39 cellular contexts compared by ENCODE assay signal in genomic region chr10:105725007-105725406, GRCh38.
"Had no signal": no experiment of that assay in that cellular context is flagged by ENCODE, and none has a peak within 500 bp of the region (broad histone marks: within the 10 kb centered on the region; RNA-seq: fewer than 3 reads in every experiment).

No MANE protein-coding gene starts in this region.

- FAIRE-seq: astrocyte, bronchial epithelial cell had no signal

- DNase-seq: activated effector memory CD4-positive, alpha-beta T cell treated with anti-CD3 and anti-CD28 coated beads, Interleukin-2, amount 50 U/mL, for 16 hours; activated effector memory CD4-positive, alpha-beta T cell treated with Interleukin-2 at 50 U/mL for 16 hours; activated gamma-delta T cell; activated gamma-delta T cell treated with Interleukin-2 at 50 U/mL for 16 hours; activated naive CD4-positive, alpha-beta T cell; activated naive CD4-positive, alpha-beta T cell treated with anti-CD3 and anti-CD28 coated beads for 36 hours; activated naive CD4-positive, alpha-beta T cell treated with anti-CD3 and anti-CD28 coated beads, Interleukin-2, amount 10 ng/mL, durations not matched to agents 7 days and 5 days; activated naive CD4-positive, alpha-beta T cell treated with anti-CD3 and anti-CD28 coated beads, Interleukin-2, amount 50 U/mL, for 16 hours; activated naive CD4-positive, alpha-beta T cell treated with Interleukin-2 at 50 U/mL for 16 hours; activated naive CD8-positive, alpha-beta T cell treated with anti-CD3 and anti-CD28 coated beads for 36 hours; activated naive CD8-positive, alpha-beta T cell treated with anti-CD3 and anti-CD28 coated beads, Interleukin-2, amount 10 ng/mL, durations not matched to agents 7 days and 5 days; activated naive CD8-positive, alpha-beta T cell treated with anti-CD3 and anti-CD28 coated beads, Interleukin-2, amount 50 U/mL, for 24 hours; activated T-cell treated with anti-CD3 and anti-CD28 coated beads, Interleukin-2, amount 50 U/mL, for 1 hour; activated T-cell treated with anti-CD3 and anti-CD28 coated beads, Interleukin-2, amount 50 U/mL, for 24 hours; activated T-cell treated with anti-CD3 and anti-CD28 coated beads, Interleukin-2, amount 50 U/mL, for 4 hours; activated T-cell treated with anti-CD3 and anti-CD28 coated beads, Interleukin-2, amount 50 U/mL, for 48 hours; activated T-cell treated with anti-CD3 and anti-CD28 coated beads, Interleukin-2, amount 50 U/mL, for 72 hours; adrenal gland; amniotic stem cell; amygdala; anterior cingulate cortex; aorta; body of pancreas; brain microvascular endothelial cell; caudate nucleus; central memory CD4-positive, alpha-beta T cell; cerebellar nuclear complex had no signal

- H3K9me3 ChIP-seq: adrenal gland, ascending aorta, body of pancreas had no signal

- H3K36me3 Mint-ChIP-seq: activated naive CD4-positive, alpha-beta T cell treated with anti-CD3 and anti-CD28 coated beads, Interleukin-2, amount 10 ng/mL, durations not matched to agents 7 days and 5 days; activated naive CD4-positive, alpha-beta T cell treated with anti-CD3 and anti-CD28 coated beads, Interleukin-2, amount 50 U/mL, for 72 hours; activated naive CD8-positive, alpha-beta T cell; activated naive CD8-positive, alpha-beta T cell treated with anti-CD3 and anti-CD28 coated beads for 36 hours; activated naive CD8-positive, alpha-beta T cell treated with anti-CD3 and anti-CD28 coated beads, Interleukin-2, amount 10 ng/mL, durations not matched to agents 7 days and 5 days; brain had no signal

- H3K9me3 Mint-ChIP-seq: activated naive CD8-positive, alpha-beta T cell treated with anti-CD3 and anti-CD28 coated beads, Interleukin-2, amount 50 U/mL, for 24 hours; activated T-cell treated with anti-CD3 and anti-CD28 coated beads, Interleukin-2, amount 50 U/mL, for 24 hours; activated T-cell treated with anti-CD3 and anti-CD28 coated beads, Interleukin-2, amount 50 U/mL, for 4 hours; activated T-helper 2 cell treated with anti-CD3 and anti-CD28 coated beads, Interferon-gamma antibody, Interleukin-2, Interleukin-4, amounts not matched to agents 10 μg/mL and 5 μg/mL and 100 μg/mL, durations not matched to agents 14 hours and 24 hours and 36 hours; brain had no signal

- H3K4me3 ChIP-seq: adrenal gland, ascending aorta, body of pancreas, cardiac muscle cell had no signal

- H3K36me3 ChIP-seq: adrenal gland, ascending aorta, brain microvascular endothelial cell, cardiac muscle cell had no signal

- H3K4me1 Mint-ChIP-seq: activated naive CD4-positive, alpha-beta T cell treated with anti-CD3 and anti-CD28 coated beads, Interleukin-2, amount 10 ng/mL, durations not matched to agents 7 days and 5 days; activated naive CD4-positive, alpha-beta T cell treated with anti-CD3 and anti-CD28 coated beads, Interleukin-2, amount 50 U/mL, for 24 hours; activated naive CD8-positive, alpha-beta T cell treated with anti-CD3 and anti-CD28 coated beads for 36 hours; activated naive CD8-positive, alpha-beta T cell treated with anti-CD3 and anti-CD28 coated beads, Interleukin-2, amount 10 ng/mL, durations not matched to agents 7 days and 5 days; activated naive CD8-positive, alpha-beta T cell treated with anti-CD3 and anti-CD28 coated beads, Interleukin-2, amount 50 U/mL, for 24 hours; activated T-helper 17 cell treated with anti-CD3 and anti-CD28 coated beads, Interleukin-2, amount 50 U/mL, for 72 hours; brain; central memory CD8-positive, alpha-beta T cell had no signal

- H3K27me3 ChIP-seq: adrenal gland, ascending aorta, body of pancreas, brain microvascular endothelial cell, cardiac muscle cell had no signal

- H3K4me3 Mint-ChIP-seq: activated naive CD4-positive, alpha-beta T cell treated with anti-CD3 and anti-CD28 coated beads for 36 hours; activated naive CD4-positive, alpha-beta T cell treated with anti-CD3 and anti-CD28 coated beads, Interleukin-2, amount 10 ng/mL, durations not matched to agents 7 days and 5 days; activated naive CD4-positive, alpha-beta T cell treated with anti-CD3 and anti-CD28 coated beads, Interleukin-2, amount 50 U/mL, for 24 hours; activated naive CD8-positive, alpha-beta T cell; activated naive CD8-positive, alpha-beta T cell treated with anti-CD3 and anti-CD28 coated beads for 36 hours; activated naive CD8-positive, alpha-beta T cell treated with anti-CD3 and anti-CD28 coated beads, Interleukin-2, amount 10 ng/mL, durations not matched to agents 7 days and 5 days; activated naive CD8-positive, alpha-beta T cell treated with anti-CD3 and anti-CD28 coated beads, Interleukin-2, amount 50 U/mL, for 24 hours; activated T-cell treated with anti-CD3 and anti-CD28 coated beads, Interleukin-2, amount 50 U/mL, for 24 hours; activated T-cell treated with anti-CD3 and anti-CD28 coated beads, Interleukin-2, amount 50 U/mL, for 4 hours; activated T-cell treated with anti-CD3 and anti-CD28 coated beads, Interleukin-2, amount 50 U/mL, for 72 hours; activated T-helper 1 cell treated with anti-CD3 and anti-CD28 coated beads, Interleukin-12 subunit alpha, Interleukin-12 subunit beta, Interleukin-2, Interleukin-4 antibody, amounts not matched to agents 30 ng/mL and 10 ng/mL and 1 ng/mL, durations not matched to agents 14 hours and 24 hours and 36 hours; activated T-helper 17 cell treated with anti-CD3 and anti-CD28 coated beads, Interleukin-2, amount 50 U/mL, for 72 hours; brain; central memory CD8-positive, alpha-beta T cell had no signal

- ATAC-seq: activated naive CD4-positive, alpha-beta T cell treated with anti-CD3 and anti-CD28 coated beads, Interleukin-2, amount 50 U/mL, for 72 hours; activated naive CD8-positive, alpha-beta T cell treated with anti-CD3 and anti-CD28 coated beads, Interleukin-2, amount 50 U/mL, for 24 hours; activated T-cell treated with anti-CD3 and anti-CD28 coated beads, Interleukin-2, amount 50 U/mL, for 4 hours; activated T-cell treated with anti-CD3 and anti-CD28 coated beads, Interleukin-2, amount 50 U/mL, for 72 hours; activated T-helper 17 cell treated with anti-CD3 and anti-CD28 coated beads, Interleukin-2, amount 50 U/mL, for 72 hours; body of pancreas had no signal

- H3K27me3 Mint-ChIP-seq: activated naive CD4-positive, alpha-beta T cell treated with anti-CD3 and anti-CD28 coated beads, Interleukin-2, amount 10 ng/mL, durations not matched to agents 7 days and 5 days; activated naive CD8-positive, alpha-beta T cell; activated naive CD8-positive, alpha-beta T cell treated with anti-CD3 and anti-CD28 coated beads for 36 hours; activated naive CD8-positive, alpha-beta T cell treated with anti-CD3 and anti-CD28 coated beads, Interleukin-2, amount 10 ng/mL, durations not matched to agents 7 days and 5 days; activated naive CD8-positive, alpha-beta T cell treated with anti-CD3 and anti-CD28 coated beads, Interleukin-2, amount 50 U/mL, for 24 hours; activated T-cell treated with anti-CD3 and anti-CD28 coated beads, Interleukin-2, amount 50 U/mL, for 24 hours; activated T-helper 17 cell treated with anti-CD3 and anti-CD28 coated beads, Interleukin-2, amount 50 U/mL, for 72 hours; brain; central memory CD8-positive, alpha-beta T cell had no signal

- H3K27ac ChIP-seq: adrenal gland, ascending aorta, body of pancreas, brain microvascular endothelial cell, cardiac muscle cell had no signal

- H3K27ac Mint-ChIP-seq: activated naive CD4-positive, alpha-beta T cell treated with anti-CD3 and anti-CD28 coated beads for 36 hours; activated naive CD4-positive, alpha-beta T cell treated with anti-CD3 and anti-CD28 coated beads, Interleukin-2, amount 10 ng/mL, durations not matched to agents 7 days and 5 days; activated naive CD4-positive, alpha-beta T cell treated with anti-CD3 and anti-CD28 coated beads, Interleukin-2, amount 50 U/mL, for 24 hours; activated naive CD4-positive, alpha-beta T cell treated with anti-CD3 and anti-CD28 coated beads, Interleukin-2, amount 50 U/mL, for 72 hours; activated naive CD8-positive, alpha-beta T cell; activated naive CD8-positive, alpha-beta T cell treated with anti-CD3 and anti-CD28 coated beads for 36 hours; activated naive CD8-positive, alpha-beta T cell treated with anti-CD3 and anti-CD28 coated beads, Interleukin-2, amount 10 ng/mL, durations not matched to agents 7 days and 5 days; activated naive CD8-positive, alpha-beta T cell treated with anti-CD3 and anti-CD28 coated beads, Interleukin-2, amount 50 U/mL, for 24 hours; activated T-cell treated with anti-CD3 and anti-CD28 coated beads, Interleukin-2, amount 50 U/mL, for 24 hours; activated T-cell treated with anti-CD3 and anti-CD28 coated beads, Interleukin-2, amount 50 U/mL, for 72 hours; activated T-helper 1 cell treated with anti-CD3 and anti-CD28 coated beads, Interleukin-12 subunit alpha, Interleukin-12 subunit beta, Interleukin-2, Interleukin-4 antibody, amounts not matched to agents 30 ng/mL and 10 ng/mL and 1 ng/mL, durations not matched to agents 14 hours and 24 hours and 36 hours; activated T-helper 17 cell treated with anti-CD3 and anti-CD28 coated beads, Interleukin-2, amount 50 U/mL, for 72 hours; activated T-helper 2 cell treated with anti-CD3 and anti-CD28 coated beads, Interferon-gamma antibody, Interleukin-2, Interleukin-4, amounts not matched to agents 10 μg/mL and 5 μg/mL and 100 μg/mL, durations not matched to agents 14 hours and 24 hours and 36 hours; brain had no signal

- H3K4me1 ChIP-seq: adrenal gland, ascending aorta had no signal
